Comparison of ENCODE assay signal across 11 cellular contexts in the genomic region with DNA sequence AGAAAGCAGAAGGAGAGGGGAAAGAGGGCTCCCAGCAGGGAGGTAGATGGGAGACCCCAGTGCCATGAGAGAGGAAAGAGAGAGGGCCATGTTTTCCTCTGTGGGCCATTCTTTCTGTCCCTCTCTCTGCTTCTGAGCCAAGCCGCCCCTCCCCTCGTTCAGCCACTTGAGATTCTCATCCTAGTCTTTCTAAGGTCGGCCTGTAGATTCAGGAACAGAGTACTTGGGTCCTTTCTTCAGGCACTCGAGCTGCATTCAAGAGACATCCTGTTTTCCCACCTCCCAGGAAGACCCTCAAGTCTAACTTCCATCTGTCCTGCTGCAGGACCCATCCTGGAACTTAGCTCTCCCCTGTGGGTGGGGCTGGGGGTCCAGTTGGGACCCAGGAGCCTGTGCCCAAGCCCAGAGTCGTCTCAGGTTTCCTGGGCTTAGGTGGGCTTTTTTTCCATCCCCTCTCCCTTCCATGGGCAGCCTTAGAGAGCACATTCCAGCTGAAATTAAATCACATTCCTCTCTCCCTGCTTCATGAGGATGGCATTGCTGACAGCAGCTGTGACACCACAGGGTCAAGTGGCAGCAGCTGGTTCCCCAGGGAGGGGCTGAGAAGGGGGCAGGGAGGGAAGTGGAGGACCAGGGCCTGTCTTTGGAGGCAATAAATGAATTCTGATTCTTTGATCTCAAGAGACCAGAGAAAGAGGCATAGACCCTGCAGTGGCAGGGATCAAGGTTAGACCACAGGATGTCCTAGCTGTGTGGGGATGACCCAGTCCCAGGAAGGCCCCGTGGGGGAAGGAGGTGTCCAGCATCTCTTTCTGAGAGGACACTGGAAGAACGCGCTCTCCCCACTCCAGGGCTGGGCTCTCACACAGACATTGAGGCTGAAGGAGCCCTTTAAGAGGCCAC. TPM values are rescaled to one million over a fixed set of nuclear protein-coding genes. Genes with fewer than 3 reads are reported as not detected.
A peak's percentile ranks its signal among the peaks of the same experiment; 100 is the strongest.
DNase-seq lines count a peak whose midpoint lies in the region; TF ChIP-seq lines count a peak whose summit lies in the region.
"Had no signal": no experiment of that assay in that cellular context is flagged by ENCODE, and none has a peak within 500 bp of the region (broad histone marks: within the 10 kb centered on the region; RNA-seq: fewer than 3 reads in every experiment).

No MANE protein-coding gene starts in this region.

- peak overlapping the region; percentile 20 for H3K27ac ChIP-seq in CD8-positive, alpha-beta memory T cell (ENCODE audit: low read depth, low read length)
- H3K27ac ChIP-seq in fibroblast of lung (ENCODE audit: insufficient read depth, low read length), result peak overlapping the region; percentile 75
- H3K27ac ChIP-seq in osteoblast (ENCODE audit: low read depth, low read length), result no peak overlapping the region

- POLR2A ChIA-PET in CD8-positive, alpha-beta memory T cell (lab: Charles Lee), result no interaction called here

- CTCF ChIA-PET in CD8-positive, alpha-beta memory T cell (lab: Charles Lee), result interaction anchor here (1.1 to 1.7 kb wide), 3 partner anchors 13 to 40 kb away, joined by 3 to 4 read pairs (median 3); partner anchors contain the start of gene NES

- H3K27me3 ChIP-seq in CD8-positive, alpha-beta memory T cell (ENCODE audit: insufficient read depth, low read length, poor library complexity, severe bottlenecking), result no peaks in the 10 kb centered on the region
- no peaks in the 10 kb centered on the region for H3K27me3 ChIP-seq in fibroblast of lung (ENCODE audit: control insufficient read depth, insufficient read depth, low read length)
- H3K27me3 ChIP-seq in osteoblast (ENCODE audit: insufficient read depth, low read length), result no peaks in the 10 kb centered on the region

- H3K4me1 Mint-ChIP-seq in CD8-positive, alpha-beta memory T cell, result peaks cover 23 to 29% (median 24%) of the 10 kb centered on the region in 3 donors

- H3K27ac Mint-ChIP-seq in CD8-positive, alpha-beta memory T cell, result no peak overlapping the region

- peak overlapping the region; percentile 18 for H3K4me2 ChIP-seq in fibroblast of lung (ENCODE audit: extremely low read depth, insufficient read depth, low read length)
- H3K4me2 ChIP-seq in osteoblast (ENCODE audit: insufficient read depth, low read length), result peak overlapping the region; percentile 20

- no peaks in the 10 kb centered on the region for H4K20me1 ChIP-seq in fibroblast of lung (ENCODE audit: control insufficient read depth, extremely low read depth, insufficient read depth, low read length)
- no peaks in the 10 kb centered on the region for H4K20me1 ChIP-seq in osteoblast (ENCODE audit: insufficient read depth, low read length)

- TF ChIP-seq CTCF in fibroblast of lung (conservative IDR thresholded peaks at IDR 0.05 in 1 of 2, IDR thresholded peaks at IDR 0.05 in 1 of 2; ENCODE audit: low read depth in 1 of 2, low read length in 2 of 2) (no peak), osteoblast (IDR thresholded peaks at IDR 0.05; ENCODE audit: extremely low read depth, low read depth, low read length) (no peak)

- H3K9ac ChIP-seq in fibroblast of lung (ENCODE audit: insufficient read depth, low read length), result peak overlapping the region; percentile 42

- H3K36me3 Mint-ChIP-seq in CD8-positive, alpha-beta memory T cell, result no peaks in the 10 kb centered on the region

- H2AFZ ChIP-seq in fibroblast of lung (ENCODE audit: low read length) (no peak overlapping the region), osteoblast (ENCODE audit: low read length) (peak overlapping the region; percentile 36)

- no peaks in the 10 kb centered on the region for H3K36me3 ChIP-seq in CD8-positive, alpha-beta memory T cell (ENCODE audit: insufficient read depth, low read length)
- H3K36me3 ChIP-seq in fibroblast of lung (ENCODE audit: control insufficient read depth, insufficient read depth, low read length) (no peaks in the 10 kb centered on the region), osteoblast (ENCODE audit: insufficient read depth, low read length) (no peaks in the 10 kb centered on the region)
- H3K36me3 ChIP-seq: HAP-1 had no signal

- DNase-seq in CD8-positive, alpha-beta memory T cell, result no peak
- DNase-seq in NCI-H2196 treated with DMSO at 0.1 percent for 48 hours (lab: John Stamatoyannopoulos, UW; ENCODE audit: unreplicated experiment) (peak; percentile 40), fibroblast of lung (ENCODE audit: low read depth in 2 of 2) (peak; percentile 47 to 52), osteoblast (ENCODE audit: insufficient read length, low spot score, missing footprints) (peak; percentile 79), DMS153 treated with DMSO at 0.1 percent for 48 hours (lab: John Stamatoyannopoulos, UW; ENCODE audit: unreplicated experiment) (no peak), SIG-M5 (lab: John Stamatoyannopoulos, UW) (no peak), GM19240 (ENCODE audit: insufficient read length, low spot score) (no peak)
- no peak for DNase-seq in activated CD8-positive, alpha-beta memory T cell treated with anti-CD3 and anti-CD28 coated beads, Interleukin-2, amount 50 U/mL, for 48 hours
- DNase-seq: NCI-H446 had no signal

- peaks cover 29% of the 10 kb centered on the region for H3K4me1 ChIP-seq in CD8-positive, alpha-beta memory T cell (ENCODE audit: insufficient read depth, low read length)
- peaks cover 68% of the 10 kb centered on the region for H3K4me1 ChIP-seq in fibroblast of lung (ENCODE audit: control insufficient read depth, extremely low read depth, insufficient read depth, low read length)
- H3K4me1 ChIP-seq in osteoblast (ENCODE audit: insufficient read depth, low read length), result peaks cover 52% of the 10 kb centered on the region

- H3K9me3 ChIP-seq in CD8-positive, alpha-beta memory T cell (ENCODE audit: low read length), result no peaks in the 10 kb centered on the region
- H3K9me3 ChIP-seq in fibroblast of lung (ENCODE audit: control insufficient read depth, insufficient read depth, low read depth, low read length), result no peaks in the 10 kb centered on the region
- no peaks in the 10 kb centered on the region for H3K9me3 ChIP-seq in osteoblast (ENCODE audit: low read depth, low read length)
- H3K9me3 ChIP-seq: HAP-1 had no signal

- no peak overlapping the region for H3K4me3 Mint-ChIP-seq in CD8-positive, alpha-beta memory T cell

- H3K79me2 ChIP-seq in fibroblast of lung (ENCODE audit: control insufficient read depth, insufficient read depth, low read length) (no peaks in the 10 kb centered on the region), osteoblast (ENCODE audit: insufficient read depth, low read length) (no peaks in the 10 kb centered on the region)

- peaks cover 0 to 3% of the 10 kb centered on the region in 2 donors for H3K27me3 Mint-ChIP-seq in CD8-positive, alpha-beta memory T cell

- H3K4me3 ChIP-seq in CD8-positive, alpha-beta memory T cell (ENCODE audit: low read length), result no peak overlapping the region
- no peak overlapping the region for H3K4me3 ChIP-seq in fibroblast of lung (replicated peaks in 1 of 4; ENCODE audit: control extremely low read depth in 1 of 4, insufficient read depth in 1 of 4, low read depth in 3 of 4, low read length in 4 of 4)
- no peak overlapping the region for H3K4me3 ChIP-seq in osteoblast (ENCODE audit: insufficient read depth, low read length)
- H3K4me3 ChIP-seq: HAP-1 had no signal

- no peaks in the 10 kb centered on the region for H3K9me3 Mint-ChIP-seq in CD8-positive, alpha-beta memory T cell

RNA-seq across cellular contexts. Expression of gene NES, which starts 12.9 kb away (rescaled TPM):
- not detected for total RNA-seq in CD8-positive, alpha-beta memory T cell
- polyA plus RNA-seq in CD8-positive, alpha-beta memory T cell, result not detected
- total RNA-seq in fibroblast of lung (44.2 and 87.4 TPM in 2 replicates), osteoblast (0.36 and 1.5 TPM in 2 replicates)
- 23.0 and 34.6 TPM in 2 replicates for polyA plus RNA-seq in fibroblast of lung
- polyA plus RNA-seq in fibroblast of lung (2012), result 176 and 247 TPM in 2 replicates
- 82.1 and 135 TPM in 2 replicates for polyA minus RNA-seq in fibroblast of lung (ENCODE audit: low replicate concordance)
- total RNA-seq: activated CD8-positive, alpha-beta memory T cell treated with anti-CD3 and anti-CD28 coated beads for 36 hours had no signal

RNA-seq across cellular contexts. Expression of gene BCAN, which starts 22.4 kb away (rescaled TPM):
- not detected for total RNA-seq in CD8-positive, alpha-beta memory T cell
- not detected for polyA plus RNA-seq in CD8-positive, alpha-beta memory T cell
- under 0.01 TPM in 1 of 2 replicates, not detected in the other for total RNA-seq in fibroblast of lung
- polyA plus RNA-seq in fibroblast of lung, result 0.03 and 0.05 TPM in 2 replicates
- 0.07 and 0.17 TPM in 2 replicates for polyA plus RNA-seq in fibroblast of lung (2012)
- polyA minus RNA-seq in fibroblast of lung (ENCODE audit: low replicate concordance), result 0.89 TPM in 1 of 2 replicates, not detected in the other
- not detected in 2 replicates for total RNA-seq in osteoblast
- total RNA-seq: activated CD8-positive, alpha-beta memory T cell treated with anti-CD3 and anti-CD28 coated beads for 36 hours had no signal

RNA-seq across cellular contexts. Expression of gene CRABP2, which starts 41.1 kb away (rescaled TPM):
- under 1 TPM; 0.66 to 0.71 TPM for total RNA-seq in CD8-positive, alpha-beta memory T cell
- polyA plus RNA-seq in CD8-positive, alpha-beta memory T cell, result not detected
- total RNA-seq in fibroblast of lung (33.4 and 70.4 TPM in 2 replicates), osteoblast (9.1 and 16.6 TPM in 2 replicates)
- 48.9 and 184 TPM in 2 replicates for polyA plus RNA-seq in fibroblast of lung
- 130 and 416 TPM in 2 replicates for polyA plus RNA-seq in fibroblast of lung (2012)
- 25.3 and 53.9 TPM in 2 replicates for polyA minus RNA-seq in fibroblast of lung (ENCODE audit: low replicate concordance)

RNA-seq across cellular contexts. Expression of gene HAPLN2, which starts 45.1 kb away (rescaled TPM):
- not detected for total RNA-seq in CD8-positive, alpha-beta memory T cell
- not detected for polyA plus RNA-seq in CD8-positive, alpha-beta memory T cell
- total RNA-seq in fibroblast of lung (not detected in 2 replicates), osteoblast (not detected in 2 replicates)
- polyA plus RNA-seq in fibroblast of lung, result not detected in 2 replicates
- polyA plus RNA-seq in fibroblast of lung (2012), result not detected in 2 replicates
- not detected in 2 replicates for polyA minus RNA-seq in fibroblast of lung (ENCODE audit: low replicate concordance)
- total RNA-seq: activated CD8-positive, alpha-beta memory T cell treated with anti-CD3 and anti-CD28 coated beads for 36 hours had no signal

Comparison
In these comparisons a context has a peak if more than half of its experiments do, and no peak if none do; other contexts are left out.
1. DNase-seq: peak in NCI-H2196 treated with DMSO at 0.1 percent for 48 hours (single experiment), fibroblast of lung (2 of 2) and osteoblast (single experiment); none in CD8-positive, alpha-beta memory T cell (0 of 5), activated CD8-positive, alpha-beta memory T cell treated with anti-CD3 and anti-CD28 coated beads, Interleukin-2, amount 50 U/mL, for 48 hours (single experiment), DMS153 treated with DMSO at 0.1 percent for 48 hours (single experiment), SIG-M5 (single experiment) and GM19240 (single experiment).
2. RNA of gene NES, which starts 12.9 kb away (total RNA-seq): 44.2 to 87.4 TPM in fibroblast of lung; 0.36 to 1.5 TPM in osteoblast and not detected in CD8-positive, alpha-beta memory T cell; every median in the first group is over 10 times any median in the second.